ENCODE assay signal across 20 cellular contexts in genomic region chr3:151234825-151235224, GRCh38. TPM values are rescaled to one million over a fixed set of nuclear protein-coding genes. Genes with fewer than 3 reads are reported as not detected.
A peak's percentile ranks its signal among the peaks of the same experiment; 100 is the strongest.
DNase-seq lines count a peak whose midpoint lies in the region; ATAC-seq and TF ChIP-seq lines count a peak whose summit lies in the region.
"Had no signal": no experiment of that assay in that cellular context is flagged by ENCODE, and none has a peak within 500 bp of the region (broad histone marks: within the 10 kb centered on the region; RNA-seq: fewer than 3 reads in every experiment).

No MANE protein-coding gene starts in this region.

- H3K36me3 ChIP-seq in CD8-positive, alpha-beta memory T cell (ENCODE audit: insufficient read depth, low read length) = no peaks in the 10 kb centered on the region
- no peaks in the 10 kb centered on the region for H3K36me3 ChIP-seq in rectal smooth muscle tissue (ENCODE audit: control insufficient read depth, insufficient read depth, low read length)
- no peaks in the 10 kb centered on the region for H3K36me3 ChIP-seq in urinary bladder (ENCODE audit: insufficient read depth)
- H3K36me3 ChIP-seq: BLaER1 treated with 17β-estradiol and CSF1 and Interleukin-3, amounts not matched to agents 10 nM and 100 nM had no signal

- DNase-seq in CD8-positive, alpha-beta memory T cell = no peak
- DNase-seq in immature natural killer cell (peak; percentile 19 to 31 (median 29)), dorsolateral prefrontal cortex (no peak), HEK293T (ENCODE audit: extremely low spot score) (no peak), SIG-M5 (lab: John Stamatoyannopoulos, UW) (no peak)
- DNase-seq: 8988T; CD8-positive, alpha-beta T cell; COR-L47; DMS 273 treated with DMSO at 0.1 percent for 48 hours; DMS53; DND-41; GM23248; HCEC 1CT; HFFc6 had no signal

- no peaks in the 10 kb centered on the region for H3K27me3 Mint-ChIP-seq in CD8-positive, alpha-beta memory T cell
- H3K27me3 Mint-ChIP-seq in immature natural killer cell (ENCODE audit: low read depth in 3 of 3) = peaks cover 4 to 9% (median 4%) of the 10 kb centered on the region in 3 donors

- H3K9me3 Mint-ChIP-seq in CD8-positive, alpha-beta memory T cell = no peaks in the 10 kb centered on the region
- no peaks in the 10 kb centered on the region for H3K9me3 Mint-ChIP-seq in immature natural killer cell
- H3K9me3 Mint-ChIP-seq: CD8-positive, alpha-beta T cell; HFFc6 had no signal

- H3K4me3 Mint-ChIP-seq in CD8-positive, alpha-beta memory T cell = peak overlapping the region in 2 of 7 donors; percentile 33 to 62
- peak overlapping the region in 2 of 5 donors; percentile 3 to 30 for H3K4me3 Mint-ChIP-seq in immature natural killer cell
- H3K4me3 Mint-ChIP-seq: CD8-positive, alpha-beta T cell; HFFc6 had no signal

- no peaks in the 10 kb centered on the region for H3K36me3 Mint-ChIP-seq in CD8-positive, alpha-beta memory T cell
- peaks cover 0 to 3% (median 0%) of the 10 kb centered on the region in 3 donors for H3K36me3 Mint-ChIP-seq in immature natural killer cell
- H3K36me3 Mint-ChIP-seq: CD8-positive, alpha-beta T cell had no signal

- intact Hi-C loops in dorsolateral prefrontal cortex (cut with DNase I) = no loop called here

- ATAC-seq in GM19467 (IDR thresholded peaks at IDR 0.05; ENCODE audit: unreplicated experiment) = no peak
- ATAC-seq: CD8-positive, alpha-beta T cell had no signal

- TF ChIP-seq CTCF in dorsolateral prefrontal cortex (IDR thresholded peaks at IDR 0.05 in 54 of 56, conservative IDR thresholded peaks at IDR 0.05 in 2 of 56; ENCODE audit: low read depth in 1 of 56, partially characterized antibody in 56 of 56) = no peak

- H3K4me1 Mint-ChIP-seq in CD8-positive, alpha-beta memory T cell = peaks cover 12 to 41% (median 16%) of the 10 kb centered on the region in 3 donors
- peaks cover 19 to 23% of the 10 kb centered on the region in 2 donors for H3K4me1 Mint-ChIP-seq in immature natural killer cell

- peaks cover 10% of the 10 kb centered on the region for H3K4me1 ChIP-seq in CD8-positive, alpha-beta memory T cell (ENCODE audit: insufficient read depth, low read length)
- H3K4me1 ChIP-seq in rectal smooth muscle tissue (ENCODE audit: control insufficient read depth, insufficient read depth, low read length) (peaks cover 19% of the 10 kb centered on the region), urinary bladder (ENCODE audit: insufficient read depth) (no peaks in the 10 kb centered on the region)

- no peaks in the 10 kb centered on the region for H3K27me3 ChIP-seq in CD8-positive, alpha-beta memory T cell (ENCODE audit: insufficient read depth, low read length, poor library complexity, severe bottlenecking)
- H3K27me3 ChIP-seq in rectal smooth muscle tissue (ENCODE audit: control insufficient read depth, insufficient read depth, low read length) (no peaks in the 10 kb centered on the region), dorsolateral prefrontal cortex (no peaks in the 10 kb centered on the region)
- H3K27me3 ChIP-seq: BLaER1 treated with 17β-estradiol and CSF1 and Interleukin-3, amounts not matched to agents 10 nM and 100 nM had no signal

- POLR2A ChIA-PET in CD8-positive, alpha-beta memory T cell (lab: Charles Lee) = no interaction called here
- POLR2A ChIA-PET in HEK293T (lab: Yijun Ruan, JAX) = no interaction called here

- WGBS in urinary bladder = 81% methylated on average over 6 of the region's 6 CpGs

- H3K4me3 ChIP-seq in CD8-positive, alpha-beta memory T cell (ENCODE audit: low read length) = no peak overlapping the region
- no peak overlapping the region for H3K4me3 ChIP-seq in rectal smooth muscle tissue (ENCODE audit: low read length)
- no peak overlapping the region for H3K4me3 ChIP-seq in urinary bladder (ENCODE audit: low read depth, low read length)
- no peak overlapping the region for H3K4me3 ChIP-seq in dorsolateral prefrontal cortex
- H3K4me3 ChIP-seq: BLaER1 treated with 17β-estradiol and CSF1 and Interleukin-3, amounts not matched to agents 10 nM and 100 nM; GM23248 had no signal

- H3K9me3 ChIP-seq in CD8-positive, alpha-beta memory T cell (ENCODE audit: low read length) = no peaks in the 10 kb centered on the region

- H3K9ac ChIP-seq in rectal smooth muscle tissue (ENCODE audit: low read length) = no peak overlapping the region
- H3K9ac ChIP-seq: BLaER1 treated with 17β-estradiol and CSF1 and Interleukin-3, amounts not matched to agents 10 nM and 100 nM; GM23248 had no signal

- CTCF ChIA-PET in CD8-positive, alpha-beta memory T cell (lab: Charles Lee) = interaction anchor here (0.8 to 1.9 kb wide), 3 partner anchors 48 to 68 kb away, joined by 3 to 9 read pairs (median 5); no protein-coding TSS in a partner anchor
- CTCF ChIA-PET in HEK293T (lab: Yijun Ruan, JAX) = interaction anchor here (0.6 kb wide), 1 partner anchor 54 kb away, joined by 7 read pairs; no protein-coding TSS in a partner anchor

- H3K27ac ChIP-seq in CD8-positive, alpha-beta memory T cell (ENCODE audit: low read depth, low read length) = no peak overlapping the region
- peak overlapping the region; percentile 25 for H3K27ac ChIP-seq in rectal smooth muscle tissue (ENCODE audit: low read depth, low read length)
- peak overlapping the region; percentile 45 for H3K27ac ChIP-seq in urinary bladder (ENCODE audit: low read depth)
- H3K27ac ChIP-seq in dorsolateral prefrontal cortex = no peak overlapping the region
- H3K27ac ChIP-seq: BLaER1 treated with 17β-estradiol and CSF1 and Interleukin-3, amounts not matched to agents 10 nM and 100 nM; GM23248 had no signal

- H3K27ac Mint-ChIP-seq in CD8-positive, alpha-beta memory T cell = peak overlapping the region in 6 of 8 donors; percentile 4 to 79 (median 28)
- H3K27ac Mint-ChIP-seq in immature natural killer cell = peak overlapping the region in 3 of 6 donors; percentile 26 to 51 (median 46)
- H3K27ac Mint-ChIP-seq: CD8-positive, alpha-beta T cell; HFFc6 had no signal

TF ChIP-seq in HEK293T, 16 proteins besides CTCF, POLR2A, EP300 and RAD21:
- TF ChIP-seq TARDBP (IDR thresholded peaks at IDR 0.05) (no peak), L3MBTL2 (conservative IDR thresholded peaks at IDR 0.05) (no peak), NFRKB (IDR thresholded peaks at IDR 0.05) (no peak), SUZ12 (IDR thresholded peaks at IDR 0.05) (no peak), LEF1 (IDR thresholded peaks at IDR 0.05; ENCODE audit: borderline replicate concordance) (no peak), HDGF (IDR thresholded peaks at IDR 0.05; ENCODE audit: borderline replicate concordance) (no peak), FOXA1 (IDR thresholded peaks at IDR 0.05) (no peak), ZNF384 (IDR thresholded peaks at IDR 0.05) (no peak), CTBP1 (IDR thresholded peaks at IDR 0.05; ENCODE audit: borderline replicate concordance) (no peak), FOXM1 (IDR thresholded peaks at IDR 0.05; ENCODE audit: borderline replicate concordance) (no peak), BHLHE40 (IDR thresholded peaks at IDR 0.05; ENCODE audit: borderline replicate concordance) (no peak), ELF4 (IDR thresholded peaks at IDR 0.05) (no peak), PKNOX1 (IDR thresholded peaks at IDR 0.05) (no peak)

RNA-seq across cellular contexts. Expression of gene GPR171, which starts 31.8 kb away (rescaled TPM):
- total RNA-seq in CD8-positive, alpha-beta memory T cell = 100 to 1,000 TPM; 179 to 188 TPM
- polyA plus RNA-seq in CD8-positive, alpha-beta memory T cell = 264 TPM
- 10 to 100 TPM in 2 of 3 donors, 1 to 10 TPM in 1; 9.3 to 16.5 (median 13.5) TPM for polyA plus RNA-seq in immature natural killer cell
- 0.63 TPM for total RNA-seq in urinary bladder
- polyA plus RNA-seq in urinary bladder = 1.5 TPM
- 1 to 10 TPM in 1 of 120 experiments, under 1 TPM in 11, not detected in 108; 0.30 to 1.6 (median 0.52) TPM for total RNA-seq in dorsolateral prefrontal cortex
- total RNA-seq: A673, GM23248, HFFc6 had no signal
- polyA plus RNA-seq: AG04450, GM23248 had no signal

RNA-seq across cellular contexts. Expression of gene P2RY14, which starts 43.5 kb away (rescaled TPM):
- total RNA-seq in CD8-positive, alpha-beta memory T cell = 1 to 10 TPM in 1 of 2 experiments, under 1 TPM in 1; 0.84 to 1.3 TPM
- polyA plus RNA-seq in CD8-positive, alpha-beta memory T cell = 4.3 TPM
- polyA plus RNA-seq in immature natural killer cell = 1 to 10 TPM; 1.2 to 2.8 (median 1.5) TPM
- total RNA-seq in urinary bladder = 2.6 TPM
- 4.7 TPM for polyA plus RNA-seq in urinary bladder
- total RNA-seq in dorsolateral prefrontal cortex = 1 to 10 TPM in 117 of 120 experiments, under 1 TPM in 3; 0.67 to 9.1 (median 2.3) TPM
- total RNA-seq: A673, GM23248, HFFc6 had no signal
- polyA plus RNA-seq: AG04450, GM23248 had no signal

Comparison
In these comparisons a context has a peak if more than half of its experiments do, and no peak if none do; other contexts are left out.
1. DNase-seq: peak in immature natural killer cell (3 of 3); none in CD8-positive, alpha-beta memory T cell (0 of 5), dorsolateral prefrontal cortex (0 of 10), HEK293T (single experiment) and SIG-M5 (single experiment).
2. H3K27ac ChIP-seq: peak in rectal smooth muscle tissue (single experiment) and urinary bladder (single experiment); none in CD8-positive, alpha-beta memory T cell (single experiment) and dorsolateral prefrontal cortex (0 of 59).
3. RNA of gene GPR171, which starts 31.8 kb away (total RNA-seq): 179 to 188 TPM in CD8-positive, alpha-beta memory T cell; 0.63 TPM in urinary bladder (single experiment) and 0.30 to 1.6 TPM in dorsolateral prefrontal cortex; every median in the first group is over 10 times any median in the second.